ENCODE assay signal across 12 cellular contexts in the genomic region with DNA sequence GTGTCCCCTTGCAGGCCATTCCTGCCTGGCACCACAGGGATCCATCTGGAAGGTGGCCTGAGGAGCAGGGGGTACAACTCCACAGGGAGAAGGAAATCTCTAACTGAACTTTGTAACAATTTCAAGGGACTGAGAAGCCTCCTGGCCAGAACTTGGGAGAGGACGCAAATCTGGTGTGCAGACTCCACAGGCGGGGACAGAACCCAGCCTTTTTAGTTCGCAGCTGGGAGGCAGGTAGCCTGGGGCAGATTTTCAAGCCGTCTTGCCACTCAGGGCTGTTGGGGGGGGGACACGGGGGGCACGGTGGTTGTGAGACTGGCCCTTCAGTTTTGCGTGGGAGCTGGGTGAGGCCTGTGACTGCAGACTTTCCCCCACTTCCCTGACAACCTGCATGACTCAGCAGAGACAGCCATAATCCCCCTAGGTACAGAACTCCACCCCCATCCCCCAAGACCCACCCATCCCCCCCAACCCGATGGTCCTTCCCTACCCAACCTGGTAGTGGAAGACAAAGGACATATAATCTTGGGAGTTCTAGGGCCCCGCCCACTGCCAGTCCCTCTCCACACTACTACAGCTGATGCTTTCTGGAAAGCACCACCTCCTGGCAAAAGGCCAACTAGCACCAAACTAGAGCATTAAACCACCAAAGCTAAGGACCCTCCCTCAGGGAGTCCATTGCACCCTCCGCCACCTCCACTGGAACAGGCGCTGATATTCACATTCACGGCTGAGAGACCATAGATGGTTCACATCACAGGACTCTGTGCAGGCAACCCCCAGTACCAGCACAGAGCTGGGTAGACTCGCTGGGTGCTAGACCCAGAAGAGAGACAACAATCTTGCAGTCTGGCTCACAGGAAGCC. TPM values are rescaled to one million over a fixed set of nuclear protein-coding genes. Genes with fewer than 3 reads are reported as not detected.
DNase-seq lines count a peak whose midpoint lies in the region; ATAC-seq and TF ChIP-seq lines count a peak whose summit lies in the region.
"Had no signal": no experiment of that assay in that cellular context is flagged by ENCODE, and none has a peak within 500 bp of the region (broad histone marks: within the 10 kb centered on the region; RNA-seq: fewer than 3 reads in every experiment).

No MANE protein-coding gene starts in this region.

- H3K4me1 ChIP-seq in mesodermal cell (ENCODE audit: control insufficient read depth, insufficient read depth, low read length, poor library complexity, severe bottlenecking) = peaks cover 26% of the 10 kb centered on the region

- POLR2A ChIA-PET in activated CD8-positive, alpha-beta T cell treated with anti-CD3 and anti-CD28 coated beads for 36 hours (lab: Charles Lee) = no interaction called here

- 85 to 91% methylated on average over 5 to 6 of the region's 13 CpGs for WGBS in mesodermal cell (ENCODE audit: insufficient coverage in 2 of 2), 2 experiments

- H3K4me3 Mint-ChIP-seq in activated CD8-positive, alpha-beta T cell treated with anti-CD3 and anti-CD28 coated beads for 36 hours = no peak overlapping the region

- CTCF ChIA-PET in activated CD8-positive, alpha-beta T cell treated with anti-CD3 and anti-CD28 coated beads for 36 hours (lab: Charles Lee) = interaction anchor here (0.8 to 2.3 kb wide), 2 partner anchors 34 to 62 kb away, joined by 4 to 5 read pairs; no protein-coding TSS in a partner anchor

- no peak overlapping the region for H3K4me3 ChIP-seq in mesodermal cell (ENCODE audit: extremely low read depth, insufficient read depth, low read length, poor library complexity, severe bottlenecking)

- no peaks in the 10 kb centered on the region for H3K9me3 ChIP-seq in mesodermal cell (ENCODE audit: control insufficient read depth, low read length)

- ATAC-seq in activated CD8-positive, alpha-beta T cell treated with anti-CD3 and anti-CD28 coated beads for 36 hours = peak; percentile 37
- no peak for ATAC-seq in GM21423 (IDR thresholded peaks at IDR 0.05; ENCODE audit: unreplicated experiment)

- intact Hi-C loops in activated CD8-positive, alpha-beta T cell treated with anti-CD3 and anti-CD28 coated beads for 36 hours (cut with micrococcal nuclease) = no loop called here

- H3K27ac ChIP-seq in mesodermal cell (ENCODE audit: low read depth, low read length, severe bottlenecking) = peak overlapping the region; percentile 46
- H3K27ac ChIP-seq: 22Rv1 had no signal

- H3K36me3 ChIP-seq in mesodermal cell (ENCODE audit: control insufficient read depth, insufficient read depth, low read length) = peaks cover 8% of the 10 kb centered on the region

- H3K27ac Mint-ChIP-seq in activated CD8-positive, alpha-beta T cell treated with anti-CD3 and anti-CD28 coated beads for 36 hours = peak overlapping the region; percentile 5

- no peak for TF ChIP-seq CTCF in activated CD8-positive, alpha-beta T cell treated with anti-CD3 and anti-CD28 coated beads for 36 hours (IDR thresholded peaks at IDR 0.05)

- peaks cover 6% of the 10 kb centered on the region for H3K9me3 Mint-ChIP-seq in activated CD8-positive, alpha-beta T cell treated with anti-CD3 and anti-CD28 coated beads for 36 hours

- peaks cover 24% of the 10 kb centered on the region for H3K36me3 Mint-ChIP-seq in activated CD8-positive, alpha-beta T cell treated with anti-CD3 and anti-CD28 coated beads for 36 hours (ENCODE audit: low read depth)

- no peaks in the 10 kb centered on the region for H3K27me3 Mint-ChIP-seq in activated CD8-positive, alpha-beta T cell treated with anti-CD3 and anti-CD28 coated beads for 36 hours

- H3K4me1 Mint-ChIP-seq in activated CD8-positive, alpha-beta T cell treated with anti-CD3 and anti-CD28 coated beads for 36 hours (ENCODE audit: low read depth) = peaks cover 62% of the 10 kb centered on the region

- peak; percentile 3 for DNase-seq in DMS 273 (lab: John Stamatoyannopoulos, UW; ENCODE audit: unreplicated experiment)
- no peak for DNase-seq in DMS 273 treated with DMSO at 0.1 percent for 48 hours (lab: John Stamatoyannopoulos, UW)
- DNase-seq in H4 (ENCODE audit: low spot score) = peak; percentile 31
- peak; percentile 39 for DNase-seq in activated CD8-positive, alpha-beta T cell treated with anti-CD3 and anti-CD28 coated beads for 36 hours
- DNase-seq in AG08396 (ENCODE audit: low spot score) = no peak
- DNase-seq in cerebellar nuclear complex (lab: John Stamatoyannopoulos, UW) = no peak
- DNase-seq: DMS79 treated with DMSO at 0.1 percent for 48 hours, hypothalamus, NCI-H2107 had no signal

RNA-seq across cellular contexts. Expression of gene HUS1B, which starts 3.0 kb away (rescaled TPM):
- total RNA-seq in H4 (2014; rRNA removed; shearing (Covaris generic)) = 2.1 TPM in 1 of 2 replicates, not detected in the other
- 1 to 10 TPM in 1 of 2 experiments, under 1 TPM in 1; 0.40 to 1.0 TPM for total RNA-seq in activated CD8-positive, alpha-beta T cell treated with anti-CD3 and anti-CD28 coated beads for 36 hours
- polyA plus RNA-seq in mesodermal cell (2013, experiment 1 of 2) = not detected
- not detected for polyA plus RNA-seq in mesodermal cell (2013, experiment 2 of 2)

RNA-seq across cellular contexts. Expression of gene EXOC2, which starts 33.0 kb away (rescaled TPM):
- 57.0 and 62.4 TPM in 2 replicates for total RNA-seq in H4 (2014; rRNA removed; shearing (Covaris generic))
- total RNA-seq in activated CD8-positive, alpha-beta T cell treated with anti-CD3 and anti-CD28 coated beads for 36 hours = 10 to 100 TPM; 29.9 to 30.2 TPM
- polyA plus RNA-seq in mesodermal cell (2013, experiment 1 of 2) = 27.2 TPM
- polyA plus RNA-seq in mesodermal cell (2013, experiment 2 of 2) = 24.7 TPM

Comparison
In these comparisons a context has a peak if more than half of its experiments do, and no peak if none do; other contexts are left out.
1. DNase-seq: peak in DMS 273 (single experiment), H4 (single experiment) and activated CD8-positive, alpha-beta T cell treated with anti-CD3 and anti-CD28 coated beads for 36 hours (single experiment); none in DMS 273 treated with DMSO at 0.1 percent for 48 hours (single experiment), AG08396 (single experiment) and cerebellar nuclear complex (0 of 2).